ENCODE assay signal across 8 cellular contexts in the genomic region with DNA sequence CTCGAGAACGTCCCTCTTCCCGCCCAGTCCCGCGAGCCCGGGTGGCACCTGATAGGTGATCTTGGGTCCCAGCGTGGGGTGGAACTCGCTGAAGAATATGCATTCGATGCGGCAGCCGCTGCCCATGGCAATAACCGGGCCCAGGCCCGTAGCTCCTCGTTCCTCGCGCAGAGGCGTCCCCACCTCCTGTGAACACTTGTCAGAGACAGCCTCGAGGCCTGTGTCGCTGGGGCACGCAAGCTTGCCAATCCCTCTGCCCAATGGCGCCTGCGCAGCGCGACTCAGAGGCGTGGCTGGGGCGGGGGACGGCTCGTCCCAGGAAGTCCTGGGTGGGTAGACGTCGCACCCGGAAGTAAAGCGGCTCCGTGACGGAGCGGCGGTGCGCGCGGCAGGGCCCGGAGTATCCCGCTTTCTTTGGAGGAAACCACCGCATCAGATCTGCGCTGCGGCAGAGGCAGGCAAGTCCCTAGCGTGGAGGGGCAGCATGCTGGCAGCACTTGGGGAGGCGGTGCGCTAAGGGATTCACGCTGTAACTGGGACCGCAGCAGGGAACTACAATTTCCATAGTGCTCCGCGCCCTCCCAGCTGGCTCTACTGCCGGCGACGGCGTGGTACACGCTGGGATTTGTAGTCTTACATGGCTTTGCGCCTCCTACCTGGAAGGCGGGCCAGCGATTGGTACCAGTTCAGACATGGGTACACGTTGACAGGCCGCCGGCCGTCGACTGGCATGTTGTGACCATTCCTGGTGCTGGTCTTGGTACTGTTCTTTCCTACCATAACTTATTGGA. TPM values are rescaled to one million over a fixed set of nuclear protein-coding genes. Genes with fewer than 3 reads are reported as not detected.
DNase-seq lines count a peak whose midpoint lies in the region; ATAC-seq and TF ChIP-seq lines count a peak whose summit lies in the region.

A gene with protein sequence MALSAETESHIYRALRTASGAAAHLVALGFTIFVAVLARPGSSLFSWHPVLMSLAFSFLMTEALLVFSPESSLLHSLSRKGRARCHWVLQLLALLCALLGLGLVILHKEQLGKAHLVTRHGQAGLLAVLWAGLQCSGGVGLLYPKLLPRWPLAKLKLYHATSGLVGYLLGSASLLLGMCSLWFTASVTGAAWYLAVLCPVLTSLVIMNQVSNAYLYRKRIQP (plus strand): TSS at position 336 of the 791 bp plus-strand sequence. CDS start 572 bp downstream, outside the sequence.
Gene NPRL2 (minus strand): TSS at position 249 of the 791 bp plus-strand sequence. CDS start 123 bp downstream, at position 126.

- 0 to 1% (median 1%) methylated on average over 34 to 64 of the region's 64 CpGs for WGBS in heart left ventricle, 4 donors

- H3K4me1 Mint-ChIP-seq in type B pancreatic cell (ENCODE audit: unreplicated experiment) = peaks cover 28% of the 10 kb centered on the region

- H3K4me3 ChIP-seq in heart left ventricle = peak within 1 kb of the TSS; percentile 24 to 95 (median 84)

- H3K36me3 Mint-ChIP-seq in type B pancreatic cell = no peaks in the 10 kb centered on the region

- H3K27me3 Mint-ChIP-seq in type B pancreatic cell = peaks cover 3% of the 10 kb centered on the region

- H3K9me3 Mint-ChIP-seq in type B pancreatic cell = no peaks in the 10 kb centered on the region

- no peaks in the 10 kb centered on the region for H3K9me3 ChIP-seq in heart left ventricle

- ATAC-seq in HG02870 (IDR thresholded peaks at IDR 0.05; ENCODE audit: unreplicated experiment) (peak; percentile 81), heart left ventricle (peak; percentile 88 to 97 (median 96))

- peaks cover 7 to 63% (median 40%) of the 10 kb centered on the region in 12 donors for H3K4me1 ChIP-seq in heart left ventricle

- peak within 1 kb of the TSS; percentile 96 for H3K27ac Mint-ChIP-seq in type B pancreatic cell

- peaks cover 0 to 53% (median 40%) of the 10 kb centered on the region in 9 donors for H3K36me3 ChIP-seq in heart left ventricle

- peak within 1 kb of the TSS; percentile 97 for H3K4me3 Mint-ChIP-seq in type B pancreatic cell

- intact Hi-C loops in T-helper 1 cell treated with Interleukin-12 subunit alpha and Interleukin-12 subunit beta and Interleukin-4 antibody, amounts not matched to agents 30 ng/mL and 1 ng/mL, for 36 hours (cut with micrococcal nuclease) = loop anchor here (1.0 to 10.0 kb wide), 14 partner anchors 9 to 1704 kb away; partner anchors contain the start of genes DUSP7, HEMK1, HYAL3 and IFRD2
- intact Hi-C loops in heart left ventricle (cut with DNase I) = loop anchor here in 2 of 10 donors (5.0 to 10.0 kb wide), 3 partner anchors 262 to 1614 kb away; partner anchors contain the start of genes CISH (in 1 of the 2), MANF (in 1 of the 2) and PCBP4 (in 1 of the 2)
- intact Hi-C loops in posterior cingulate gyrus (cut with DNase I) = loop anchor here (1.0 kb wide), 1 partner anchor 9 kb away; the partner anchor contains the start of gene TMEM115

- H3K27me3 ChIP-seq in heart left ventricle = no peaks in the 10 kb centered on the region

- peak; percentile 58 to 86 for TF ChIP-seq POLR2A in heart left ventricle (IDR thresholded peaks at IDR 0.05)

- TF ChIP-seq CTCF in GM13977 (IDR thresholded peaks at IDR 0.05; ENCODE audit: extremely low read depth, insufficient read depth, missing control alignments) (no peak), heart left ventricle (IDR thresholded peaks at IDR 0.05) (peak in 2 of 12 donors; percentile 5 to 8), type B pancreatic cell (conservative IDR thresholded peaks at IDR 0.05) (no peak)

- DNase-seq in GM13977 (ENCODE audit: low spot score) = peak; percentile 96
- peak; percentile 40 for DNase-seq in NCI-H1694 (lab: John Stamatoyannopoulos, UW)
- DNase-seq in amniotic epithelial cell (ENCODE audit: low read depth) = peak; percentile 90
- DNase-seq in heart left ventricle = peak; percentile 96 to 99 (median 98)
- peak; percentile 99 to 100 (median 99) for DNase-seq in posterior cingulate gyrus
- peak; percentile 95 for DNase-seq in type B pancreatic cell (ENCODE audit: extremely low spot score, unreplicated experiment)

- H3K27ac ChIP-seq in heart left ventricle = peak within 1 kb of the TSS; percentile 91 to 98 (median 95)

- in situ Hi-C loops in GM13977 (cut with MboI; ENCODE audit: low pct_unique_long_range_greater_than_20kb, low sequenced_read_pairs, unreplicated experiment) = no loop called here

RNA-seq across cellular contexts. Expression of the first gene that starts in this region (rescaled TPM):
- total RNA-seq in T-helper 1 cell treated with Interleukin-12 subunit alpha and Interleukin-12 subunit beta and Interleukin-4 antibody, amounts not matched to agents 30 ng/mL and 1 ng/mL, for 36 hours = 44.4 and 45.6 TPM in 2 replicates
- total RNA-seq in heart left ventricle = 10 to 100 TPM in 2 of 9 donors, 1 to 10 TPM in 7; 4.9 to 16.5 (median 7.8) TPM
- polyA plus RNA-seq in heart left ventricle = 10 to 100 TPM in 1 of 2 donors, 1 to 10 TPM in 1; 6.7 to 18.6 TPM
- total RNA-seq in type B pancreatic cell (ENCODE audit: low replicate concordance) = 10.1 and 15.9 TPM in 2 replicates

RNA-seq across cellular contexts. Expression of gene NPRL2, which starts in this region (rescaled TPM):
- 42.3 and 51.8 TPM in 2 replicates for total RNA-seq in T-helper 1 cell treated with Interleukin-12 subunit alpha and Interleukin-12 subunit beta and Interleukin-4 antibody, amounts not matched to agents 30 ng/mL and 1 ng/mL, for 36 hours
- total RNA-seq in heart left ventricle = 10 to 100 TPM; 12.0 to 18.4 (median 15.3) TPM
- 10 to 100 TPM; 14.4 to 19.0 TPM for polyA plus RNA-seq in heart left ventricle
- 20.3 and 27.9 TPM in 2 replicates for total RNA-seq in type B pancreatic cell (ENCODE audit: low replicate concordance)

Comparison
In these comparisons a context has a peak if more than half of its experiments do, and no peak if none do; other contexts are left out.
1. Peak in every context shown above with its lines: DNase-seq, ATAC-seq, H3K4me3 ChIP-seq and H3K27ac ChIP-seq.
2. DNase-seq: peak in every context shown above with its lines; median percentile 99 in posterior cingulate gyrus; 98 in heart left ventricle; 96 in GM13977; 95 in type B pancreatic cell; 90 in amniotic epithelial cell; 40 in NCI-H1694.